ENCODE assay signal across 8 cellular contexts in genomic region chr17:55735784-55736405, GRCh38. TPM values are rescaled to one million over a fixed set of nuclear protein-coding genes. Genes with fewer than 3 reads are reported as not detected.
DNase-seq lines count a peak whose midpoint lies in the region; ATAC-seq, FAIRE-seq and TF ChIP-seq lines count a peak whose summit lies in the region.

No MANE protein-coding gene starts in this region.

- POLR2A ChIA-PET in T-cell (lab: Charles Lee), result no interaction called here

- H3K36me3 ChIP-seq in pancreas, result no peaks in the 10 kb centered on the region

- no peak overlapping the region for H3K4me3 ChIP-seq in pancreas

- no peaks in the 10 kb centered on the region for H3K27me3 ChIP-seq in pancreas

- FAIRE-seq in HTR-8/SVneo (lab: Jason Lieb, UNC) (peak; percentile 9), pancreas (lab: Jason Lieb, UNC) (peak; percentile 86)

- H3K27ac Mint-ChIP-seq in T-cell, result no peak overlapping the region
- no peak overlapping the region for H3K27ac Mint-ChIP-seq in endothelial cell (ENCODE audit: unreplicated experiment)

- H3K36me3 Mint-ChIP-seq in T-cell, result no peaks in the 10 kb centered on the region
- H3K36me3 Mint-ChIP-seq in endothelial cell (ENCODE audit: low read depth, unreplicated experiment), result no peaks in the 10 kb centered on the region

- no peak overlapping the region for H3K4me3 Mint-ChIP-seq in T-cell
- H3K4me3 Mint-ChIP-seq in endothelial cell (ENCODE audit: unreplicated experiment), result no peak overlapping the region

- H3K9me3 Mint-ChIP-seq in T-cell, result no peaks in the 10 kb centered on the region
- no peaks in the 10 kb centered on the region for H3K9me3 Mint-ChIP-seq in endothelial cell (ENCODE audit: unreplicated experiment)

- no peaks in the 10 kb centered on the region for H3K9me3 ChIP-seq in pancreas

- intact Hi-C loops in pancreas (cut with DNase I), result no loop called here

- WGBS in pancreas, 2 donors, result 24 to 30% methylated on average over 5 of the region's 5 CpGs

- H3K4me1 Mint-ChIP-seq in T-cell (no peaks in the 10 kb centered on the region), endothelial cell (ENCODE audit: unreplicated experiment) (peaks cover 35% of the 10 kb centered on the region)

- DNase-seq in Daoy (ENCODE audit: low read depth) (peak; percentile 27), HTR-8/SVneo (ENCODE audit: insufficient read length, low spot score) (peak; percentile 23), T-cell (peak in 18 of 34 experiments; percentile 5 to 44 (median 14)), endothelial cell (ENCODE audit: low spot score) (peak; percentile 37), pancreas (no peak), DMS153 (lab: John Stamatoyannopoulos, UW) (no peak), cerebellar nuclear complex (lab: John Stamatoyannopoulos, UW) (no peak)

- no peak overlapping the region for H3K27ac ChIP-seq in pancreas

- H3K4me1 ChIP-seq in pancreas, result no peaks in the 10 kb centered on the region

- H3K27me3 Mint-ChIP-seq in T-cell, result peaks cover 11 to 16% of the 10 kb centered on the region in 2 donors
- no peaks in the 10 kb centered on the region for H3K27me3 Mint-ChIP-seq in endothelial cell (ENCODE audit: unreplicated experiment)

- ATAC-seq in T-cell (replicated peaks in 1 of 4) (no peak), pancreas (peak in 3 of 4 donors; percentile 44 to 57 (median 55)), GM18505 (IDR thresholded peaks at IDR 0.05; ENCODE audit: unreplicated experiment) (no peak)

- TF ChIP-seq CTCF in endothelial cell (IDR thresholded peaks at IDR 0.05; ENCODE audit: unreplicated experiment) (peak; percentile 62), pancreas (IDR thresholded peaks at IDR 0.05) (peak in 3 of 4 donors; percentile 18 to 44 (median 25))

- CTCF ChIA-PET in T-cell (lab: Charles Lee), result interaction anchor here (1.7 to 2.0 kb wide), 3 partner anchors 15 to 19 kb away, joined by 4 to 6 read pairs (median 5); partner anchors contain the start of gene PCTP (in 1 of the 2)

- TF ChIP-seq POLR2A in GM18505 (IDR thresholded peaks at IDR 0.05; ENCODE audit: borderline replicate concordance, extremely low read depth, insufficient read depth, insufficient read length), result no peak

RNA-seq across cellular contexts. Expression of gene TMEM100, which starts 13.2 kb away (rescaled TPM):
- total RNA-seq in Daoy (2014; rRNA removed; shearing (Covaris generic)), result 0.06 TPM in 1 of 2 replicates, not detected in the other
- total RNA-seq in T-cell (under 1 TPM in 1 of 5 donors, not detected in 4; 0.35 TPM), endothelial cell (ENCODE audit: unreplicated experiment) (29.3 TPM), pancreas (1 to 10 TPM in 3 of 6 donors, under 1 TPM in 3; 0.39 to 4.0 (median 1.2) TPM)
- polyA plus RNA-seq in pancreas, result 1 to 10 TPM; 2.2 to 4.1 TPM

RNA-seq across cellular contexts. Expression of gene PCTP, which starts 15.0 kb away (rescaled TPM):
- total RNA-seq in Daoy (2014; rRNA removed; shearing (Covaris generic)), result 5.9 and 8.1 TPM in 2 replicates
- total RNA-seq in T-cell (1 to 10 TPM; 2.8 to 3.6 (median 3.3) TPM), endothelial cell (ENCODE audit: unreplicated experiment) (78.1 TPM), pancreas (1 to 10 TPM; 3.9 to 9.3 (median 6.3) TPM)
- polyA plus RNA-seq in pancreas, result 1 to 10 TPM; 6.3 to 8.5 TPM

Comparison
In these comparisons a context has a peak if more than half of its experiments do, and no peak if none do; other contexts are left out.
1. DNase-seq: peak in Daoy (single experiment), HTR-8/SVneo (single experiment), T-cell (18 of 34) and endothelial cell (single experiment); none in pancreas (0 of 6), DMS153 (single experiment) and cerebellar nuclear complex (0 of 2).
2. ATAC-seq: peak in pancreas (3 of 4); none in T-cell (0 of 4) and GM18505 (single experiment).